ENCODE assay signal across 8 cellular contexts in genomic region chr19:10230904-10231623, GRCh38. TPM values are rescaled to one million over a fixed set of nuclear protein-coding genes. Genes with fewer than 3 reads are reported as not detected.
A peak's percentile ranks its signal among the peaks of the same experiment; 100 is the strongest.
DNase-seq lines count a peak whose midpoint lies in the region; ATAC-seq, FAIRE-seq and TF ChIP-seq lines count a peak whose summit lies in the region.

Gene S1PR2 (minus strand): TSS chr19:10231331. CDS start chr19:10224905, 6,426 bp downstream.

- no peaks in the 10 kb centered on the region for H3K36me3 Mint-ChIP-seq in WTC11

- no peaks in the 10 kb centered on the region for H3K36me3 ChIP-seq in HEK293 (ENCODE audit: control insufficient read depth in 2 of 2, insufficient read depth in 1 of 2, low read length in 2 of 2)

- FAIRE-seq in D721Med (lab: Jason Lieb, UNC): no peak

- no peaks in the 10 kb centered on the region for H3K9me3 Mint-ChIP-seq in WTC11

- DNase-seq in D721Med (ENCODE audit: insufficient read length, low spot score) (peak; percentile 69), NCI-H2029 treated with DMSO at 0.1 percent for 48 hours (lab: John Stamatoyannopoulos, UW) (peak; percentile 45), WTC11 (ENCODE audit: low spot score) (peak; percentile 86), cardiac fibroblast (ENCODE audit: low read depth in 2 of 2) (peak; percentile 78 to 91), iris pigment epithelial cell (ENCODE audit: low read depth) (peak; percentile 48)
- DNase-seq in stimulated activated CD4-positive, alpha-beta T cell treated with anti-CD3 and anti-CD28 coated beads, Interleukin-15, amount 100 ng/mL, for 24 hours: peak; percentile 83

- CTCF ChIA-PET in HEK293 (lab: Yijun Ruan, JAX): interaction anchor here (0.7 kb wide), 1 partner anchor 9 kb away, joined by 3 read pairs; no protein-coding TSS in a partner anchor
- CTCF ChIA-PET in WTC11 (lab: Charles Lee): interaction anchor here (0.6 to 2.2 kb wide), 4 partner anchors 11 to 39 kb away, joined by 4 to 15 read pairs (median 8); no protein-coding TSS in a partner anchor

- peak within 1 kb of the TSS; percentile 74; the same call in 1 of the 2 replicates for H3K27ac ChIP-seq in HEK293 (ENCODE audit: extremely low read depth, low read depth, low read length)

- peak within 1 kb of the TSS; percentile 92 for H3K27ac Mint-ChIP-seq in WTC11

- no peaks in the 10 kb centered on the region; the same call in 1 of the 2 replicates for H3K27me3 Mint-ChIP-seq in WTC11 (ENCODE audit: low read depth)

- H3K4me1 ChIP-seq in HEK293 (ENCODE audit: control insufficient read depth, insufficient read depth, low read length): no peaks in the 10 kb centered on the region

- peak within 1 kb of the TSS; percentile 72 for H3K4me3 Mint-ChIP-seq in WTC11

- TF ChIP-seq CTCF in D721Med (IDR thresholded peaks at IDR 0.05; ENCODE audit: insufficient read depth, missing control alignments) (no peak), HEK293 (tag by site-specific recombination; IDR thresholded peaks at IDR 0.05) (no peak), WTC11 (IDR thresholded peaks at IDR 0.05) (no peak), cardiac fibroblast (IDR thresholded peaks at IDR 0.05; ENCODE audit: low read depth, low read length) (no peak)

- ATAC-seq in WTC11 (peak; percentile 72), HG03097 (IDR thresholded peaks at IDR 0.05; ENCODE audit: low FRiP score, unreplicated experiment) (no peak)

- no peaks in the 10 kb centered on the region for H3K9me3 ChIP-seq in HEK293 (ENCODE audit: control insufficient read depth, insufficient read depth, low read depth, low read length)

- peaks cover 11% of the 10 kb centered on the region for H3K4me1 Mint-ChIP-seq in WTC11

- H3K4me3 ChIP-seq in HEK293 (ENCODE audit: low read depth, low read length): peak within 1 kb of the TSS; percentile 78
- peak within 1 kb of the TSS; percentile 91 to 94 for H3K4me3 ChIP-seq in cardiac fibroblast (replicated peaks in 1 of 2; ENCODE audit: low read depth in 2 of 2, low read length in 2 of 2)

- POLR2A ChIA-PET in HEK293 (lab: Yijun Ruan, JAX): interaction anchor here (0.6 to 1.4 kb wide), 7 partner anchors 8 to 404 kb away, joined by 3 to 5 read pairs (median 3); partner anchors contain the start of genes DNMT1, MRPL4 and UBL5
- POLR2A ChIA-PET in WTC11 (lab: Charles Lee): interaction anchor here (0.6 to 0.7 kb wide), 2 partner anchors 11 to 32 kb away, joined by 3 to 5 read pairs; no protein-coding TSS in a partner anchor

TF ChIP-seq in HEK293, 187 proteins besides CTCF, POLR2A, EP300 and RAD21 (continues in another document):
- TF ChIP-seq ZBTB20 (tag by site-specific recombination; IDR thresholded peaks at IDR 0.05): peak; percentile 51; the same call in 1 of the 2 replicates
- TF ChIP-seq ZBTB26 (tag by site-specific recombination; optimal IDR thresholded peaks at IDR 0.05): peak; percentile 83
- TF ChIP-seq ZBTB21 (tag by site-specific recombination; IDR thresholded peaks at IDR 0.05): peak; percentile 89
- TF ChIP-seq ZNF654 (tag by site-specific recombination; IDR thresholded peaks at IDR 0.05; ENCODE audit: low read depth): no peak
- peak; percentile 65; the same call in 1 of the 2 replicates for TF ChIP-seq ZNF660 (tag by site-specific recombination; IDR thresholded peaks at IDR 0.05)
- peak; percentile 77 for TF ChIP-seq GLIS2 (tag by site-specific recombination; IDR thresholded peaks at IDR 0.05)
- peak; percentile 74 for TF ChIP-seq ZBTB8A (tag by site-specific recombination; IDR thresholded peaks at IDR 0.05)
- 0 out of 2 replicates have a peak, but pooled peaks have one; percentile 12 for TF ChIP-seq KLF16 (tag by site-specific recombination; IDR thresholded peaks at IDR 0.05)
- TF ChIP-seq ZBTB11 (tag by site-specific recombination; conservative IDR thresholded peaks at IDR 0.05; ENCODE audit: low read depth): peak; percentile 62
- TF ChIP-seq ZNF707 (tag by site-specific recombination; IDR thresholded peaks at IDR 0.05): no peak

TF ChIP-seq in WTC11, 78 proteins besides CTCF, POLR2A, EP300 and RAD21 (continues in another document):
- TF ChIP-seq IRF2 (CRISPR knock-in tag; IDR thresholded peaks at IDR 0.05; ENCODE audit: borderline replicate concordance, low read depth) (no peak), ZBTB21 (CRISPR knock-in tag; IDR thresholded peaks at IDR 0.05; ENCODE audit: borderline replicate concordance) (0 out of 2 replicates have a peak, but pooled peaks have one; percentile 33), ZNF423 (CRISPR knock-in tag; IDR thresholded peaks at IDR 0.05) (no peak), ATF6 (CRISPR knock-in tag; IDR thresholded peaks at IDR 0.05) (no peak), TCF7 (CRISPR knock-in tag; IDR thresholded peaks at IDR 0.05; ENCODE audit: low read depth) (no peak), USF1 (CRISPR knock-in tag; IDR thresholded peaks at IDR 0.05) (no peak), ELF4 (CRISPR knock-in tag; IDR thresholded peaks at IDR 0.05; ENCODE audit: low read depth) (no peak), EMX1 (CRISPR knock-in tag; IDR thresholded peaks at IDR 0.05) (no peak), MAX (CRISPR knock-in tag; IDR thresholded peaks at IDR 0.05) (0 out of 2 replicates have a peak, but pooled peaks have one; percentile 8), ZNF425 (CRISPR knock-in tag; conservative IDR thresholded peaks at IDR 0.05) (no peak), ZNF263 (CRISPR knock-in tag; IDR thresholded peaks at IDR 0.05; ENCODE audit: low read depth) (no peak), FOXP1 (CRISPR knock-in tag; IDR thresholded peaks at IDR 0.05; ENCODE audit: borderline replicate concordance) (no peak), E2F5 (CRISPR knock-in tag; IDR thresholded peaks at IDR 0.05) (0 out of 2 replicates have a peak, but pooled peaks have one; percentile 23), ZNF232 (CRISPR knock-in tag; IDR thresholded peaks at IDR 0.05) (no peak), E2F4 (CRISPR knock-in tag; IDR thresholded peaks at IDR 0.05; ENCODE audit: borderline replicate concordance, low read depth) (no peak), TEAD1 (CRISPR knock-in tag; IDR thresholded peaks at IDR 0.05) (no peak)

RNA-seq across cellular contexts. Expression of gene S1PR2, which starts in this region (rescaled TPM):
- 12.9 to 13.6 TPM (median 13.2 TPM) in 3 replicates for total RNA-seq in WTC11 (2021)
